In the genomic region with DNA sequence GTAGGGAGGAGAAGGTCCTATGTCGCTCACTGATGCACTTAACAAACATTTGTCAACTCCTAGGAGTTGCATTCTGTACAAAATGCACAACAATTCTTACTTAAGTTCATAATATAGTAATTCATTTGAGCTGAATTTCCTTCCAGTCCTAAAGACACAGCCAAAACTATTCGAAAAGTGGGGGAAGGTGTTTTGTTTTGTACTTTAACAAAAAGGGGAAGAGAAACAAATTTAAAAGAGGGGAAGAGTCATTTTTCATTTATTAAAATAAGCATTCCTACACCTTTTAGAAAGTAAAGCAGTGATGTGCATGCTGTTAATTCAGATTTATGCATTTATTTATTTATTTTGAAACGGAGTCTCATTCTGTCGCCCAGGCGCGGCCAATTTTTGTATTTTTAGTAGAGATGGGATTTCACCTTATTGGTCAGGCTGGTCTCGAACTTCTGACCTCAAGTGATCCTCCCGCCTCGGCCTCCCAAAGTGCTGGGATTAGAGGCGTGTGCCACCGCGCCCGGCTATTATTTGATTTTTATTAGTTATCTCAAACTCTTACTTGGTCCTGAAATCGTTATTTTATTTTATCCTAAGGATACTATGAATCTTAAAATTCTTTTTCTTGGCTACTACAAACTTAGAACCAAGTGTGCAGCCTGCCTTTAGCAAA, we compare ENCODE assay signal across 10 cellular contexts. TPM values are rescaled to one million over a fixed set of nuclear protein-coding genes. Genes with fewer than 3 reads are reported as not detected.
DNase-seq lines count a peak whose midpoint lies in the region; ATAC-seq, FAIRE-seq and TF ChIP-seq lines count a peak whose summit lies in the region.
"Had no signal": no experiment of that assay in that cellular context is flagged by ENCODE, and none has a peak within 500 bp of the region (broad histone marks: within the 10 kb centered on the region; RNA-seq: fewer than 3 reads in every experiment).

No MANE protein-coding gene starts in this region.

- peaks cover 6% of the 10 kb centered on the region for H3K4me1 Mint-ChIP-seq in activated T-helper 17 cell treated with anti-CD3 and anti-CD28 coated beads, Interleukin-2, amount 50 U/mL, for 72 hours

- H3K36me3 ChIP-seq in mesendoderm (ENCODE audit: control insufficient read depth, insufficient read depth, low read length): no peaks in the 10 kb centered on the region
- H3K36me3 ChIP-seq in trophoblast cell (ENCODE audit: control insufficient read depth in 1 of 2, insufficient read depth in 2 of 2, low read length in 2 of 2): no peaks in the 10 kb centered on the region

- FAIRE-seq in A549 (lab: Jason Lieb, UNC) (no peak), GM18507 (lab: Jason Lieb, UNC) (peak; percentile 12), GM19239 (lab: Jason Lieb, UNC) (no peak)

- H3K27me3 ChIP-seq in mesendoderm (ENCODE audit: insufficient read depth, low read length, poor library complexity): no peaks in the 10 kb centered on the region
- no peaks in the 10 kb centered on the region for H3K27me3 ChIP-seq in trophoblast cell (ENCODE audit: insufficient read depth, low read length)

- no peak overlapping the region for H2AFZ ChIP-seq in trophoblast cell (ENCODE audit: insufficient read depth, low read length, poor library complexity)

- H3K9ac ChIP-seq in mesendoderm (ENCODE audit: low read length) (no peak overlapping the region), trophoblast cell (ENCODE audit: low read length) (no peak overlapping the region)

- 91% methylated on average over 14 of the region's 14 CpGs for WGBS in A549 (ENCODE audit: missing lambda C conversion rate)
- no CpG with 5 or more reads among the region's 14 CpGs for WGBS in mesendoderm (ENCODE audit: extremely low coverage, insufficient coverage, low lambda C conversion rate)
- no CpG with 5 or more reads among the region's 14 CpGs for WGBS in trophoblast cell (ENCODE audit: extremely low coverage, insufficient coverage, insufficient read length)

- no peak for TF ChIP-seq POLR2A in A549 (IDR thresholded peaks at IDR 0.05; ENCODE audit: low read length)

- H3K9me3 ChIP-seq in A549: no peaks in the 10 kb centered on the region
- no peaks in the 10 kb centered on the region for H3K9me3 ChIP-seq in trophoblast cell (ENCODE audit: insufficient read depth, low read depth, low read length)

- peak overlapping the region; percentile 96 for H3K4me3 Mint-ChIP-seq in activated T-helper 17 cell treated with anti-CD3 and anti-CD28 coated beads, Interleukin-2, amount 50 U/mL, for 72 hours

- H2BK12ac ChIP-seq in trophoblast cell (ENCODE audit: low read length): no peak overlapping the region

- no peak overlapping the region for H3K56ac ChIP-seq in mesendoderm (ENCODE audit: low read length)

- H3K4ac ChIP-seq in mesendoderm (ENCODE audit: low read depth, low read length): no peak overlapping the region
- H3K4ac ChIP-seq in trophoblast cell (ENCODE audit: low read depth, low read length): no peak overlapping the region

- no peaks in the 10 kb centered on the region for H3K79me1 ChIP-seq in mesendoderm (ENCODE audit: low read length)
- peaks cover 11% of the 10 kb centered on the region for H3K79me1 ChIP-seq in trophoblast cell (ENCODE audit: low read length)

- H3K9me3 Mint-ChIP-seq in activated T-helper 17 cell treated with anti-CD3 and anti-CD28 coated beads, Interleukin-2, amount 50 U/mL, for 72 hours: no peaks in the 10 kb centered on the region

- H4K12ac ChIP-seq in trophoblast cell (ENCODE audit: low read depth, low read length): no peak overlapping the region

- H3K18ac ChIP-seq in mesendoderm (ENCODE audit: low read length) (no peak overlapping the region), trophoblast cell (ENCODE audit: low read length) (no peak overlapping the region)

- peaks cover 7% of the 10 kb centered on the region; the same call in 1 of the 3 replicates for H3K4me1 ChIP-seq in A549
- no peaks in the 10 kb centered on the region for H3K4me1 ChIP-seq in mesendoderm (ENCODE audit: control insufficient read depth, low read depth, low read length)
- H3K4me1 ChIP-seq in trophoblast cell (ENCODE audit: control insufficient read depth in 1 of 2, insufficient read depth in 2 of 2, low read length in 2 of 2): no peaks in the 10 kb centered on the region

- no peaks in the 10 kb centered on the region for H3K27me3 Mint-ChIP-seq in activated T-helper 17 cell treated with anti-CD3 and anti-CD28 coated beads, Interleukin-2, amount 50 U/mL, for 72 hours

- peaks cover 17% of the 10 kb centered on the region for H3K36me3 Mint-ChIP-seq in activated T-helper 17 cell treated with anti-CD3 and anti-CD28 coated beads, Interleukin-2, amount 50 U/mL, for 72 hours (ENCODE audit: low read depth)

- peak overlapping the region; percentile 79 for H3K4me2 ChIP-seq in A549
- no peak overlapping the region for H3K4me2 ChIP-seq in mesendoderm (ENCODE audit: low read length)
- H3K4me2 ChIP-seq in trophoblast cell (ENCODE audit: low read length): no peak overlapping the region

- no peak overlapping the region for H4K5ac ChIP-seq in mesendoderm (ENCODE audit: low read length)

- no peak overlapping the region for H2BK5ac ChIP-seq in mesendoderm (ENCODE audit: low read length)
- no peak overlapping the region for H2BK5ac ChIP-seq in trophoblast cell (ENCODE audit: low read depth, low read length, poor library complexity)

- no peak for TF ChIP-seq CTCF in A549 (IDR thresholded peaks at IDR 0.05)

- H3K23ac ChIP-seq in mesendoderm (ENCODE audit: low read length) (no peak overlapping the region), trophoblast cell (ENCODE audit: low read length) (no peak overlapping the region)

- H3K14ac ChIP-seq in trophoblast cell (ENCODE audit: low read length): no peak overlapping the region

- H2BK15ac ChIP-seq in mesendoderm (replicated peaks; ENCODE audit: low read depth): no peak overlapping the region

- H3K27ac Mint-ChIP-seq in activated T-helper 17 cell treated with anti-CD3 and anti-CD28 coated beads, Interleukin-2, amount 50 U/mL, for 72 hours: peak overlapping the region; percentile 96

- peaks cover 4% of the 10 kb centered on the region for H3K79me2 ChIP-seq in mesendoderm (ENCODE audit: control insufficient read depth, insufficient read depth, low read length)
- peaks cover 2% of the 10 kb centered on the region for H3K79me2 ChIP-seq in trophoblast cell (ENCODE audit: control insufficient read depth, insufficient read depth, low read length, poor library complexity)

- H2AK5ac ChIP-seq in mesendoderm (ENCODE audit: low read length) (no peak overlapping the region), trophoblast cell (ENCODE audit: low read length) (no peak overlapping the region)

- DNase-seq in A549 (ENCODE audit: low read depth in 1 of 2, low spot score in 1 of 2): no peak
- DNase-seq in GM18507 (ENCODE audit: extremely low spot score, insufficient read length, low read depth): no peak
- DNase-seq in mesendoderm: no peak
- DNase-seq in GM19239 (ENCODE audit: insufficient read length, low spot score): no peak
- DNase-seq in retina: no peak
- DNase-seq in trophoblast cell: no peak
- DNase-seq: activated CD8-positive, alpha-beta memory T cell treated with anti-CD3 and anti-CD28 coated beads, Interleukin-2, amount 50 U/mL, for 48 hours; NCI-H526 treated with DMSO at 0.1 percent for 48 hours had no signal

- H2BK120ac ChIP-seq in mesendoderm (ENCODE audit: low read depth, low read length) (no peak overlapping the region), trophoblast cell (ENCODE audit: insufficient read depth, low read length, poor library complexity) (no peak overlapping the region)

- H4K91ac ChIP-seq in trophoblast cell (ENCODE audit: low read depth, low read length): no peak overlapping the region

- POLR2A ChIA-PET in A549 (lab: Yijun Ruan, JAX): no interaction called here

- peak overlapping the region; percentile 13 for H4K8ac ChIP-seq in mesendoderm (ENCODE audit: low read depth, low read length)
- H4K8ac ChIP-seq in trophoblast cell (ENCODE audit: low read depth, low read length): no peak overlapping the region

- H3K27ac ChIP-seq in A549 (no peak overlapping the region), mesendoderm (ENCODE audit: low read depth, low read length) (no peak overlapping the region), trophoblast cell (ENCODE audit: low read depth, low read length) (no peak overlapping the region)

- no peak for TF ChIP-seq RAD21 in A549 (conservative IDR thresholded peaks at IDR 0.05 in 1 of 2, IDR thresholded peaks at IDR 0.05 in 1 of 2)

- no peak for TF ChIP-seq EP300 in A549 (IDR thresholded peaks at IDR 0.05)

- H3K4me3 ChIP-seq in A549: no peak overlapping the region; the same call in 2 of the 3 replicates
- no peak overlapping the region for H3K4me3 ChIP-seq in mesendoderm (ENCODE audit: low read length)
- H3K4me3 ChIP-seq in trophoblast cell (ENCODE audit: low read depth, low read length): no peak overlapping the region

- CTCF ChIA-PET in A549 (lab: Yijun Ruan, JAX): interaction anchor here (0.7 to 2.2 kb wide), 3 partner anchors 8 to 36 kb away, joined by 3 to 7 read pairs (median 3); no protein-coding TSS in a partner anchor

- ATAC-seq in A549 (no peak), GM21423 (IDR thresholded peaks at IDR 0.05; ENCODE audit: unreplicated experiment) (no peak)
- no peak for ATAC-seq in activated T-helper 17 cell treated with anti-CD3 and anti-CD28 coated beads, Interleukin-2, amount 50 U/mL, for 72 hours (replicated peaks)

TF ChIP-seq in A549, 52 proteins besides CTCF, POLR2A, EP300 and RAD21:
- TF ChIP-seq HOXB5 (CRISPR knock-in tag; IDR thresholded peaks at IDR 0.05) (no peak), SREBF2 (IDR thresholded peaks at IDR 0.05) (no peak), ZFP36 (IDR thresholded peaks at IDR 0.05; ENCODE audit: borderline replicate concordance, partially characterized antibody) (no peak)

RNA-seq across cellular contexts. Expression of gene FANCF, which starts 1.1 kb away (rescaled TPM):
- polyA plus RNA-seq in A549 (2011; rRNA removed) (10.2 and 11.1 TPM in 2 replicates), A549 (2017; fragmentation: RNase III; extraction: RNeasy Plus Mini Kit Qiagen cat#74134 plus additional on column Dnase treatment) (8.9 to 10.9 TPM (median 10.3 TPM) in 3 replicates)
- 2.8 and 4.0 TPM in 2 replicates for polyA plus RNA-seq in A549 (2012; cell fraction: cytosol; rRNA removed)
- 2.9 and 3.1 TPM in 2 replicates for polyA plus RNA-seq in A549 (2012; cell fraction: nucleus; rRNA removed)
- polyA minus RNA-seq in A549 (2011; rRNA and poly(A)+ RNA removed): 5.2 TPM in 2 replicates
- 10 to 100 TPM in 1 of 2 donors, 1 to 10 TPM in 1; 7.3 to 10.9 TPM for total RNA-seq in activated T-helper 17 cell treated with anti-CD3 and anti-CD28 coated beads, Interleukin-2, amount 50 U/mL, for 72 hours
- 17.5 TPM for polyA plus RNA-seq in mesendoderm (2013, experiment 1 of 2)
- 17.6 TPM for polyA plus RNA-seq in mesendoderm (2013, experiment 2 of 2)
- 7.3 and 7.4 TPM in 2 replicates for polyA plus RNA-seq in trophoblast cell (2013)

RNA-seq across cellular contexts. Expression of gene GAS2, which starts 39.7 kb away (rescaled TPM):
- 1.0 and 1.1 TPM in 2 replicates for polyA plus RNA-seq in A549 (2011; rRNA removed)
- polyA plus RNA-seq in A549 (2012; cell fraction: cytosol; rRNA removed): 1.1 and 1.2 TPM in 2 replicates
- polyA plus RNA-seq in A549 (2012; cell fraction: nucleus; rRNA removed): 0.86 and 1.1 TPM in 2 replicates
- polyA plus RNA-seq in A549 (2017; fragmentation: RNase III; extraction: RNeasy Plus Mini Kit Qiagen cat#74134 plus additional on column Dnase treatment): 0.72 to 0.95 TPM (median 0.84 TPM) in 3 replicates
- 0.39 and 1.2 TPM in 2 replicates for polyA minus RNA-seq in A549 (2011; rRNA and poly(A)+ RNA removed)
- total RNA-seq in activated T-helper 17 cell treated with anti-CD3 and anti-CD28 coated beads, Interleukin-2, amount 50 U/mL, for 72 hours: 1 to 10 TPM; 1.2 to 1.5 TPM
- polyA plus RNA-seq in mesendoderm (2013, experiment 1 of 2): 2.1 TPM
- polyA plus RNA-seq in mesendoderm (2013, experiment 2 of 2): 2.3 TPM
- 0.86 and 0.99 TPM in 2 replicates for polyA plus RNA-seq in trophoblast cell (2013)
